In genomic region chr3:95228416-95228815, GRCh38 we compare ENCODE assay signal across 17 cellular contexts.
"Had no signal": no experiment of that assay in that cellular context is flagged by ENCODE, and none has a peak within 500 bp of the region (broad histone marks: within the 10 kb centered on the region; RNA-seq: fewer than 3 reads in every experiment).

No MANE protein-coding gene starts in this region.

- ATAC-seq: activated CD4-positive, alpha-beta T cell treated with anti-CD3 and anti-CD28 coated beads for 36 hours; activated T-cell treated with anti-CD3 and anti-CD28 coated beads, Interleukin-2, amount 50 U/mL, for 4 hours; gastroesophageal sphincter; left cardiac atrium; natural killer cell had no signal

- FAIRE-seq: TTC549 had no signal

- DNase-seq: activated B cell treated with CpG ODN at 0.5 μM for 24 hours; activated CD4-positive, alpha-beta T cell treated with anti-CD3 and anti-CD28 coated beads for 36 hours; activated CD4-positive, alpha-beta T cell treated with anti-CD3 and anti-CD28 coated beads, Interleukin-2, amount 50 U/mL, for 48 hours; activated CD8-positive, alpha-beta memory T cell treated with anti-CD3 and anti-CD28 coated beads, Interleukin-2, amount 50 U/mL, for 48 hours; activated naive CD4-positive, alpha-beta T cell treated with Interleukin-2 at 50 U/mL for 16 hours; activated naive CD8-positive, alpha-beta T cell treated with anti-CD3 and anti-CD28 coated beads for 36 hours; activated T-cell treated with anti-CD3 and anti-CD28 coated beads, Interleukin-2, amount 50 U/mL, for 4 hours; head of caudate nucleus; hypothalamus; left cardiac atrium; midbrain; natural killer cell; retina; stimulated activated CD4-positive, alpha-beta T cell treated with anti-CD3 and anti-CD28 coated beads, Interleukin-4, amount 100 ng/mL, for 1 hour; stimulated activated naive CD4-positive, alpha-beta T cell treated with Interleukin-2 at 50 U/mL for 16 hours had no signal
